Comparison of ENCODE assay signal across 23 cellular contexts in genomic region chr13:97892717-97893116, GRCh38.
DNase-seq lines count a peak whose midpoint lies in the region; ATAC-seq, FAIRE-seq and TF ChIP-seq lines count a peak whose summit lies in the region.
"Had no signal": no experiment of that assay in that cellular context is flagged by ENCODE, and none has a peak within 500 bp of the region (broad histone marks: within the 10 kb centered on the region; RNA-seq: fewer than 3 reads in every experiment).

No MANE protein-coding gene starts in this region.

- no peaks in the 10 kb centered on the region for H3K23me2 ChIP-seq in H1 (ENCODE audit: low read depth, low read length)

- H3K14ac ChIP-seq in H1 (ENCODE audit: insufficient read length) (no peak overlapping the region), trophoblast cell (ENCODE audit: low read length) (no peak overlapping the region)

- peaks cover 8% of the 10 kb centered on the region; the same call in 1 of the 2 replicates for H3F3A ChIP-seq in GM23248 (ENCODE audit: insufficient read depth)

- H3K27ac ChIP-seq in GM23248 (peak overlapping the region; percentile 62), RWPE2 (ENCODE audit: poor library complexity, severe bottlenecking) (no peak overlapping the region), H1 (ENCODE audit: low read depth, low read length) (no peak overlapping the region), trophoblast cell (ENCODE audit: low read depth, low read length) (no peak overlapping the region)
- H3K27ac ChIP-seq: BLaER1 treated with 17β-estradiol and CSF1 and Interleukin-3, amounts not matched to agents 10 nM and 100 nM; tibial artery had no signal

- DNase-seq in GM23248 = peak; percentile 86
- DNase-seq in RWPE2 (ENCODE audit: low spot score) = no peak
- DNase-seq in H1 (ENCODE audit: low read depth in 1 of 2, low spot score in 2 of 2) = no peak
- peak; percentile 2 to 9 for DNase-seq in trophoblast cell
- no peak for DNase-seq in CD1c-positive myeloid dendritic cell (ENCODE audit: extremely low spot score)
- no peak for DNase-seq in NCI-H774 (lab: John Stamatoyannopoulos, UW)
- no peak for DNase-seq in SKM-1 (lab: John Stamatoyannopoulos, UW; ENCODE audit: unreplicated experiment)
- no peak for DNase-seq in NCI-H187 (lab: John Stamatoyannopoulos, UW)
- DNase-seq: activated CD4-positive, alpha-beta T cell treated with anti-CD3 and anti-CD28 coated beads for 4 hours; activated CD8-positive, alpha-beta memory T cell treated with anti-CD3 and anti-CD28 coated beads, Interleukin-2, amount 50 U/mL, for 4 hours; activated gamma-delta T cell; DMS153; head of caudate nucleus; islet precursor cell; MM.1S; NCI-H187 treated with DMSO at 0.1 percent for 48 hours; SIG-M5; stimulated activated CD4-positive, alpha-beta T cell treated with anti-CD3 and anti-CD28 coated beads, Interleukin-12 subunit alpha, Interleukin-12 subunit beta, amount 100 ng/mL, for 4 hours; T-helper 9 cell had no signal

- H3K18ac ChIP-seq in H1 (ENCODE audit: extremely low read depth, low read length) (no peak overlapping the region), trophoblast cell (ENCODE audit: low read length) (no peak overlapping the region)

- H2AFZ ChIP-seq in GM23248 (no peak overlapping the region), H1 (ENCODE audit: low read length) (no peak overlapping the region), trophoblast cell (ENCODE audit: insufficient read depth, low read length, poor library complexity) (no peak overlapping the region)

- H4K20me1 ChIP-seq in GM23248 (ENCODE audit: insufficient read depth) (no peaks in the 10 kb centered on the region), H1 (replicated peaks in 1 of 2; ENCODE audit: control insufficient read depth in 1 of 2, insufficient read depth in 2 of 2, low read length in 2 of 2) (no peaks in the 10 kb centered on the region)
- H4K20me1 ChIP-seq: BLaER1 treated with 17β-estradiol and CSF1 and Interleukin-3, amounts not matched to agents 10 nM and 100 nM had no signal

- H3K27me3 ChIP-seq in GM23248 (replicated peaks; ENCODE audit: insufficient read depth) = no peaks in the 10 kb centered on the region
- no peaks in the 10 kb centered on the region for H3K27me3 ChIP-seq in RWPE2 (ENCODE audit: insufficient read depth, poor library complexity, severe bottlenecking)
- H3K27me3 ChIP-seq in H1 (replicated peaks in 1 of 4; ENCODE audit: control insufficient read depth in 3 of 4, extremely low read depth in 1 of 4, insufficient read depth in 3 of 4, low read length in 3 of 4) = no peaks in the 10 kb centered on the region
- H3K27me3 ChIP-seq in trophoblast cell (ENCODE audit: insufficient read depth, low read length) = no peaks in the 10 kb centered on the region
- H3K27me3 ChIP-seq: BLaER1 treated with 17β-estradiol and CSF1 and Interleukin-3, amounts not matched to agents 10 nM and 100 nM; tibial artery had no signal

- H3K56ac ChIP-seq in H1 (replicated peaks; ENCODE audit: insufficient read length, low read depth, low read length) = no peak overlapping the region

- H2AK5ac ChIP-seq in H1 (ENCODE audit: low read depth, low read length) (no peak overlapping the region), trophoblast cell (ENCODE audit: low read length) (no peak overlapping the region)

- H3K36me3 ChIP-seq in GM23248 (ENCODE audit: low read depth) = no peaks in the 10 kb centered on the region
- no peaks in the 10 kb centered on the region for H3K36me3 ChIP-seq in RWPE2 (ENCODE audit: low read depth)
- no peaks in the 10 kb centered on the region for H3K36me3 ChIP-seq in H1 (ENCODE audit: control insufficient read depth in 2 of 4, insufficient read depth in 4 of 4, low read length in 3 of 4)
- no peaks in the 10 kb centered on the region for H3K36me3 ChIP-seq in trophoblast cell (ENCODE audit: control insufficient read depth in 1 of 2, insufficient read depth in 2 of 2, low read length in 2 of 2)
- H3K36me3 ChIP-seq: BLaER1 treated with 17β-estradiol and CSF1 and Interleukin-3, amounts not matched to agents 10 nM and 100 nM; tibial artery had no signal

- H3K9ac ChIP-seq in GM23248 (peak overlapping the region; percentile 45), H1 (replicated peaks in 1 of 4; ENCODE audit: extremely low read depth in 1 of 4, low read depth in 3 of 4, low read length in 3 of 4) (no peak overlapping the region), trophoblast cell (ENCODE audit: low read length) (no peak overlapping the region)
- H3K9ac ChIP-seq: BLaER1 treated with 17β-estradiol and CSF1 and Interleukin-3, amounts not matched to agents 10 nM and 100 nM had no signal

- H3K4me1 ChIP-seq in GM23248 (ENCODE audit: insufficient read depth) (peaks cover 21% of the 10 kb centered on the region), RWPE2 (ENCODE audit: insufficient read depth, poor library complexity, severe bottlenecking) (no peaks in the 10 kb centered on the region), H1 (replicated peaks in 1 of 4; ENCODE audit: control insufficient read depth in 3 of 4, insufficient read depth in 4 of 4, low read length in 3 of 4) (no peaks in the 10 kb centered on the region), trophoblast cell (ENCODE audit: control insufficient read depth in 1 of 2, insufficient read depth in 2 of 2, low read length in 2 of 2) (no peaks in the 10 kb centered on the region)
- H3K4me1 ChIP-seq: BLaER1 treated with 17β-estradiol and CSF1 and Interleukin-3, amounts not matched to agents 10 nM and 100 nM; tibial artery had no signal

- 0 out of 2 replicates have a peak overlapping the region, but pooled peaks have one; percentile 9 for H2BK12ac ChIP-seq in H1 (ENCODE audit: low read depth, low read length)
- H2BK12ac ChIP-seq in trophoblast cell (ENCODE audit: low read length) = no peak overlapping the region

- no peaks in the 10 kb centered on the region for H3K9me3 ChIP-seq in GM23248 (ENCODE audit: low read depth)
- H3K9me3 ChIP-seq in RWPE2 (ENCODE audit: severe bottlenecking) = no peaks in the 10 kb centered on the region
- peaks cover 0 to 2% of the 10 kb centered on the region in 2 experiments; a peak in 2 of 4 replicates for H3K9me3 ChIP-seq in H1 (ENCODE audit: insufficient read depth in 2 of 2, low read depth in 1 of 2, low read length in 1 of 2)
- H3K9me3 ChIP-seq in trophoblast cell (ENCODE audit: insufficient read depth, low read depth, low read length) = no peaks in the 10 kb centered on the region
- H3K9me3 ChIP-seq: tibial artery had no signal

- no peak overlapping the region for H2BK15ac ChIP-seq in H1 (ENCODE audit: low read length)

- H2BK120ac ChIP-seq in H1 (replicated peaks; ENCODE audit: low read depth, low read length) = no peak overlapping the region
- H2BK120ac ChIP-seq in trophoblast cell (ENCODE audit: insufficient read depth, low read length, poor library complexity) = no peak overlapping the region

- H3K79me2 ChIP-seq in GM23248 (ENCODE audit: insufficient read depth) (no peaks in the 10 kb centered on the region), H1 (ENCODE audit: control insufficient read depth in 1 of 2, insufficient read depth in 2 of 2, low read length in 2 of 2) (no peaks in the 10 kb centered on the region), trophoblast cell (ENCODE audit: control insufficient read depth, insufficient read depth, low read length, poor library complexity) (no peaks in the 10 kb centered on the region)

- TF ChIP-seq RAD21 in H1 (IDR thresholded peaks at IDR 0.05 in 1 of 2, conservative IDR thresholded peaks at IDR 0.05 in 1 of 2; ENCODE audit: low read depth in 2 of 2, low read length in 2 of 2) = no peak

- no peak overlapping the region for H4K12ac ChIP-seq in trophoblast cell (ENCODE audit: low read depth, low read length)

- no peak for TF ChIP-seq POLR2A in H1 (IDR thresholded peaks at IDR 0.05; ENCODE audit: control extremely low read depth in 1 of 2, low read depth in 2 of 2, low read length in 2 of 2)

- H4K8ac ChIP-seq in H1 (ENCODE audit: extremely low read depth, insufficient read depth, low read length) (no peak overlapping the region), trophoblast cell (ENCODE audit: low read depth, low read length) (no peak overlapping the region)

- H3K4me3 ChIP-seq in GM23248 = no peak overlapping the region
- H3K4me3 ChIP-seq in RWPE2 (ENCODE audit: severe bottlenecking) = no peak overlapping the region
- H3K4me3 ChIP-seq in H1 (ENCODE audit: extremely low read depth in 1 of 4, insufficient read depth in 2 of 4, low read depth in 3 of 4, low read length in 4 of 4) = no peak overlapping the region
- no peak overlapping the region for H3K4me3 ChIP-seq in trophoblast cell (ENCODE audit: low read depth, low read length)
- H3K4me3 ChIP-seq: BLaER1 treated with 17β-estradiol and CSF1 and Interleukin-3, amounts not matched to agents 10 nM and 100 nM; tibial artery had no signal

- H3K4ac ChIP-seq in H1 (replicated peaks; ENCODE audit: insufficient read length, low read depth, low read length) = no peak overlapping the region
- no peak overlapping the region for H3K4ac ChIP-seq in trophoblast cell (ENCODE audit: low read depth, low read length)

- peak; percentile 63; the same call in 2 of the 3 replicates for ATAC-seq in RWPE2 (ENCODE audit: low read depth)
- ATAC-seq: stimulated activated effector memory CD8-positive, alpha-beta T cell treated with anti-CD3 and anti-CD28 coated beads, Interleukin-12 subunit alpha, Interleukin-12 subunit beta, amount 100 ng/mL, for 72 hours had no signal

- H3K23ac ChIP-seq in H1 (ENCODE audit: insufficient read length) (no peak overlapping the region), trophoblast cell (ENCODE audit: low read length) (no peak overlapping the region)

- H2BK5ac ChIP-seq in H1 (ENCODE audit: low read depth, low read length) (no peak overlapping the region), trophoblast cell (ENCODE audit: low read depth, low read length, poor library complexity) (no peak overlapping the region)

- 51 to 74% methylated on average over 3 of the region's 3 CpGs for WGBS in GM23248 (ENCODE audit: low coverage in 1 of 2, low lambda C conversion rate in 2 of 2, missing lambda C conversion rate in 2 of 2), 2 experiments
- 84% methylated on average over 3 of the region's 3 CpGs; no CpG with 5 or more reads in 1 of the 2 experiments for WGBS in H1 (ENCODE audit: extremely low coverage in 1 of 2, insufficient coverage in 1 of 2, insufficient read length in 1 of 2, insufficient replicate concordance in 2 of 2, low coverage in 1 of 2, low lambda C conversion rate in 2 of 2, missing lambda C conversion rate in 1 of 2), 2 experiments
- no CpG with 5 or more reads among the region's 3 CpGs for WGBS in trophoblast cell (ENCODE audit: extremely low coverage, insufficient coverage, insufficient read length)

- CTCF ChIA-PET in H1 (lab: Charles Lee; ENCODE audit: partially characterized antibody) = interaction anchor here (1.3 to 2.1 kb wide), 2 partner anchors 11 to 37 kb away, joined by 5 to 7 read pairs; no protein-coding TSS in a partner anchor

- H3K4me2 ChIP-seq in GM23248 (ENCODE audit: unreplicated experiment) = no peak overlapping the region
- H3K4me2 ChIP-seq in H1 (ENCODE audit: insufficient read depth in 1 of 2, low read depth in 2 of 2, low read length in 2 of 2) = no peak overlapping the region
- H3K4me2 ChIP-seq in trophoblast cell (ENCODE audit: low read length) = no peak overlapping the region
- H3K4me2 ChIP-seq: BLaER1 treated with 17β-estradiol and CSF1 and Interleukin-3, amounts not matched to agents 10 nM and 100 nM had no signal

- no peak overlapping the region for H4K5ac ChIP-seq in H1 (ENCODE audit: insufficient read length, low read depth, low read length)

- no peak for TF ChIP-seq CTCF in RWPE2 (IDR thresholded peaks at IDR 0.05; ENCODE audit: poor library complexity, severe bottlenecking)
- TF ChIP-seq CTCF in H1 (IDR thresholded peaks at IDR 0.05; ENCODE audit: control extremely low read depth in 1 of 3, insufficient read depth in 1 of 3, low read depth in 1 of 3, low read length in 3 of 3) = no peak

- H4K91ac ChIP-seq in H1 (replicated peaks; ENCODE audit: insufficient read length, low read length) (no peak overlapping the region), trophoblast cell (ENCODE audit: low read depth, low read length) (no peak overlapping the region)

- H3K79me1 ChIP-seq in H1 (ENCODE audit: low read depth, low read length) (no peaks in the 10 kb centered on the region), trophoblast cell (ENCODE audit: low read length) (no peaks in the 10 kb centered on the region)

- in situ Hi-C loops in GM23248 (cut with MboI) = no loop called here

- no peaks in the 10 kb centered on the region for H3K9me2 ChIP-seq in GM23248 (ENCODE audit: insufficient read depth)

- no peak overlapping the region for H2BK20ac ChIP-seq in H1 (ENCODE audit: low read length)

- no peak for TF ChIP-seq EP300 in H1 (IDR thresholded peaks at IDR 0.05; ENCODE audit: borderline replicate concordance in 1 of 2, low read depth in 2 of 2, low read length in 2 of 2)

- POLR2A ChIA-PET in H1 (lab: Charles Lee; ENCODE audit: partially characterized antibody) = no interaction called here

- no peak for FAIRE-seq in H1 (lab: Jason Lieb, UNC)
- FAIRE-seq: colon had no signal

Comparison
In these comparisons a context has a peak if more than half of its experiments do, and no peak if none do; other contexts are left out.
1. DNase-seq: peak in GM23248 (single experiment) and trophoblast cell (2 of 2); none in RWPE2 (single experiment), H1 (0 of 2), CD1c-positive myeloid dendritic cell (single experiment), NCI-H774 (single experiment), SKM-1 (single experiment) and NCI-H187 (0 of 2).